ENCODE assay signal across 13 cellular contexts in genomic region chr17:47286198-47286914, GRCh38.
DNase-seq lines count a peak whose midpoint lies in the region; ATAC-seq and TF ChIP-seq lines count a peak whose summit lies in the region.
"Had no signal": no experiment of that assay in that cellular context is flagged by ENCODE, and none has a peak within 500 bp of the region (broad histone marks: within the 10 kb centered on the region; RNA-seq: fewer than 3 reads in every experiment).

No MANE protein-coding gene starts in this region.

- no peak for TF ChIP-seq CTCF in OCI-LY3 (IDR thresholded peaks at IDR 0.05; ENCODE audit: low read depth, low read length)

- no peaks in the 10 kb centered on the region for H4K20me1 ChIP-seq in OCI-LY3 (ENCODE audit: insufficient read depth, low read length)

- H3K4me1 ChIP-seq in OCI-LY3 (ENCODE audit: low read length), result peaks cover 37% of the 10 kb centered on the region
- H3K4me1 ChIP-seq: neural progenitor cell had no signal

- H3K79me2 ChIP-seq in OCI-LY3 (ENCODE audit: low read length), result no peaks in the 10 kb centered on the region

- H3K9ac ChIP-seq in OCI-LY3 (ENCODE audit: low read length), result peak overlapping the region; percentile 83
- H3K9ac ChIP-seq: neural progenitor cell had no signal

- no peak for DNase-seq in stimulated activated naive CD8-positive, alpha-beta T cell treated with anti-CD3 and anti-CD28 coated beads, Interleukin-15, Interleukin-2, amounts not matched to agents 100 U/mL and 50 U/mL, for 24 hours
- no peak for DNase-seq in stimulated activated naive CD8-positive, alpha-beta T cell treated with anti-CD3 and anti-CD28 coated beads, Interleukin-15, amount 100 ng/mL, for 72 hours
- DNase-seq in stimulated activated CD4-positive, alpha-beta T cell treated with anti-CD3 and anti-CD28 coated beads, Interleukin-2, amount 100 ng/mL, for 24 hours, result no peak
- no peak for DNase-seq in COLO829 (ENCODE audit: low spot score)
- DNase-seq in NCI-H2029 (lab: John Stamatoyannopoulos, UW), result no peak
- DNase-seq in glomerular visceral epithelial cell (ENCODE audit: extremely low spot score), result no peak
- DNase-seq: HFFc6, NCI-H524 treated with DMSO at 0.1 percent for 48 hours, WERI-Rb-1 had no signal

- H3K27me3 ChIP-seq in OCI-LY3 (ENCODE audit: low read depth, low read length), result no peaks in the 10 kb centered on the region
- H3K27me3 ChIP-seq: neural progenitor cell had no signal

- H3K4me3 Mint-ChIP-seq in stimulated activated naive CD8-positive, alpha-beta T cell treated with anti-CD3 and anti-CD28 coated beads, Interleukin-15, amount 100 ng/mL, for 72 hours, result no peak overlapping the region
- H3K4me3 Mint-ChIP-seq: HFFc6, neural progenitor cell had no signal

- H3K4me1 Mint-ChIP-seq in stimulated activated naive CD8-positive, alpha-beta T cell treated with anti-CD3 and anti-CD28 coated beads, Interleukin-15, amount 100 ng/mL, for 72 hours, result no peaks in the 10 kb centered on the region

- no peaks in the 10 kb centered on the region for H3K9me3 Mint-ChIP-seq in stimulated activated naive CD8-positive, alpha-beta T cell treated with anti-CD3 and anti-CD28 coated beads, Interleukin-15, amount 100 ng/mL, for 72 hours
- H3K9me3 Mint-ChIP-seq: HFFc6, neural progenitor cell had no signal

- H3K27me3 Mint-ChIP-seq in stimulated activated naive CD8-positive, alpha-beta T cell treated with anti-CD3 and anti-CD28 coated beads, Interleukin-15, amount 100 ng/mL, for 72 hours, result no peaks in the 10 kb centered on the region

- H3K9me3 ChIP-seq in OCI-LY3 (ENCODE audit: insufficient read depth, low read length), result no peaks in the 10 kb centered on the region

- H3K27ac ChIP-seq in OCI-LY3 (ENCODE audit: low read length), result peak overlapping the region; percentile 98
- H3K27ac ChIP-seq: C4-2B, neural progenitor cell, WERI-Rb-1 had no signal

- H3K36me3 ChIP-seq in OCI-LY3 (replicated peaks; ENCODE audit: low read depth, low read length), result no peaks in the 10 kb centered on the region
- H3K36me3 ChIP-seq: neural progenitor cell, WERI-Rb-1 had no signal

- H3K4me3 ChIP-seq in OCI-LY3 (ENCODE audit: low read length), result peak overlapping the region; percentile 72
- H3K4me3 ChIP-seq: neural progenitor cell had no signal

- ATAC-seq in stimulated activated naive CD8-positive, alpha-beta T cell treated with anti-CD3 and anti-CD28 coated beads, Interleukin-15, Interleukin-2, amounts not matched to agents 100 U/mL and 50 U/mL, for 24 hours, result peak; percentile 9
- ATAC-seq in stimulated activated naive CD8-positive, alpha-beta T cell treated with anti-CD3 and anti-CD28 coated beads, Interleukin-15, amount 100 ng/mL, for 72 hours, result no peak
- peak; percentile 84 for ATAC-seq in HG02852 (IDR thresholded peaks at IDR 0.05; ENCODE audit: unreplicated experiment)

- no peak overlapping the region for H3K27ac Mint-ChIP-seq in stimulated activated naive CD8-positive, alpha-beta T cell treated with anti-CD3 and anti-CD28 coated beads, Interleukin-15, amount 100 ng/mL, for 72 hours
- H3K27ac Mint-ChIP-seq: HFFc6, neural progenitor cell had no signal

- H3K4me2 ChIP-seq in OCI-LY3 (ENCODE audit: low read length), result peak overlapping the region; percentile 98
- H3K4me2 ChIP-seq: neural progenitor cell had no signal

- H2AFZ ChIP-seq in OCI-LY3 (ENCODE audit: low read depth, low read length), result peak overlapping the region; percentile 52
- H2AFZ ChIP-seq: neural progenitor cell had no signal
